In genomic region chr14:76953196-76953945, GRCh38 we compare ENCODE assay signal across 8 cellular contexts.
DNase-seq lines count a peak whose midpoint lies in the region; ATAC-seq and TF ChIP-seq lines count a peak whose summit lies in the region.

No MANE protein-coding gene starts in this region.

- H3K27me3 ChIP-seq in IMR-90 (ENCODE audit: control insufficient read depth, insufficient read depth, low read length) (no peaks in the 10 kb centered on the region), subcutaneous abdominal adipose tissue (ENCODE audit: control insufficient read depth in 5 of 5, insufficient read depth in 4 of 5, low read length in 5 of 5) (no peaks in the 10 kb centered on the region)

- TF ChIP-seq RAD21 in IMR-90 (IDR thresholded peaks at IDR 0.05; ENCODE audit: low read length): no peak

- peak overlapping the region; percentile 29 to 89 for H4K8ac ChIP-seq in IMR-90 (ENCODE audit: low read depth in 2 of 2, low read length in 2 of 2)

- H3K9me3 ChIP-seq in IMR-90 (ENCODE audit: control insufficient read depth, insufficient read depth, low read length) (no peaks in the 10 kb centered on the region), subcutaneous abdominal adipose tissue (ENCODE audit: control insufficient read depth in 5 of 5, low read length in 5 of 5) (no peaks in the 10 kb centered on the region)

- peak overlapping the region; percentile 67 for H3K4me2 ChIP-seq in IMR-90 (ENCODE audit: low read depth, low read length)

- peak overlapping the region; percentile 55; the same call in 1 of the 3 replicates for H2BK15ac ChIP-seq in IMR-90 (ENCODE audit: low read depth, low read length)

- H2AK5ac ChIP-seq in IMR-90 (ENCODE audit: low read depth, low read length): peak overlapping the region; percentile 72

- H3K79me1 ChIP-seq in IMR-90 (ENCODE audit: low read depth in 1 of 2, low read length in 2 of 2): peaks cover 3 to 24% of the 10 kb centered on the region in 2 experiments; a peak in 2 of 4 replicates

- peak overlapping the region; percentile 96 for H3K4ac ChIP-seq in IMR-90 (ENCODE audit: low read depth, low read length)

- peaks cover 13% of the 10 kb centered on the region for H3K9me1 ChIP-seq in IMR-90 (ENCODE audit: insufficient read depth, low read length)

- in situ Hi-C loops in IMR-90 (cut with MboI; ENCODE audit: low sequenced_read_pairs): no loop called here

- peaks cover 34% of the 10 kb centered on the region for H3K4me1 ChIP-seq in IMR-90 (ENCODE audit: control insufficient read depth, insufficient read depth, low read length)
- peaks cover 24 to 75% (median 74%) of the 10 kb centered on the region in 5 donors for H3K4me1 ChIP-seq in subcutaneous abdominal adipose tissue (ENCODE audit: control insufficient read depth in 5 of 5, insufficient read depth in 5 of 5, low read length in 5 of 5)

- H3K4me3 ChIP-seq in IMR-90 (ENCODE audit: insufficient read depth, low read depth, low read length): peak overlapping the region; percentile 7; the same call in 1 of the 2 replicates
- H3K4me3 ChIP-seq in WI38 (ENCODE audit: low read depth, low read length): peak overlapping the region; percentile 52
- H3K4me3 ChIP-seq in subcutaneous abdominal adipose tissue (ENCODE audit: low read depth in 1 of 5, low read length in 5 of 5): peak overlapping the region; percentile 25 to 60 (median 42)

- peak overlapping the region; percentile 92 for H2AFZ ChIP-seq in IMR-90 (replicated peaks; ENCODE audit: low read length, poor library complexity)

- H3K18ac ChIP-seq in IMR-90 (ENCODE audit: low read depth, low read length): peak overlapping the region; percentile 78

- BruUV-seq in IMR-90 (replicated peaks; lab: Mats Ljungman, UMichigan): no TSS peak

- H3K36me3 ChIP-seq in IMR-90 (ENCODE audit: control insufficient read depth, insufficient read depth, low read length) (no peaks in the 10 kb centered on the region), subcutaneous abdominal adipose tissue (ENCODE audit: control insufficient read depth in 5 of 5, insufficient read depth in 5 of 5, low read length in 5 of 5) (no peaks in the 10 kb centered on the region)

- no peaks in the 10 kb centered on the region for H4K20me1 ChIP-seq in IMR-90 (ENCODE audit: insufficient read depth, low read length)

- TF ChIP-seq CTCF in IMR-90 (conservative IDR thresholded peaks at IDR 0.05; ENCODE audit: low read depth, low read length): no peak
- no peak for TF ChIP-seq CTCF in WI38 (IDR thresholded peaks at IDR 0.05; ENCODE audit: low read depth, low read length)

- CTCF ChIA-PET in IMR-90 (lab: Yijun Ruan, JAX): interaction anchor here (0.6 to 2.0 kb wide), 5 partner anchors 29 to 117 kb away, joined by 3 to 7 read pairs (median 5); no protein-coding TSS in a partner anchor

- peak overlapping the region; percentile 97 for H2BK5ac ChIP-seq in IMR-90 (ENCODE audit: low read depth, low read length, poor library complexity, severe bottlenecking)

- peak overlapping the region; percentile 29; the same call in 1 of the 2 replicates for H3K56ac ChIP-seq in IMR-90 (ENCODE audit: extremely low read depth, insufficient read depth, low read length)

- peak overlapping the region; percentile 84; the same call in 1 of the 2 replicates for H3K23ac ChIP-seq in IMR-90 (ENCODE audit: low read depth, low read length)

- WGBS in IMR-90 (ENCODE audit: extremely low coverage in 2 of 2, insufficient read length in 1 of 2), 2 experiments: 80% methylated on average over 2 of the region's 12 CpGs; no CpG with 5 or more reads in 1 of the 2 experiments

- H3K9ac ChIP-seq in IMR-90 (ENCODE audit: low read depth, low read length) (peak overlapping the region; percentile 43), subcutaneous abdominal adipose tissue (ENCODE audit: low read length in 5 of 5) (peak overlapping the region; percentile 42 to 83 (median 64))

- ATAC-seq in IMR-90 (ENCODE audit: low read depth) (peak; percentile 43), HG03280 (IDR thresholded peaks at IDR 0.05; ENCODE audit: unreplicated experiment) (no peak), GM18519 (IDR thresholded peaks at IDR 0.05; ENCODE audit: low FRiP score, unreplicated experiment) (no peak)

- POLR2A ChIA-PET in IMR-90 (lab: Charles Lee; ENCODE audit: unreplicated experiment): interaction anchor here (1.2 to 1.3 kb wide), 2 partner anchors 9 to 69 kb away, joined by 3 to 8 read pairs; no protein-coding TSS in a partner anchor

- H3K14ac ChIP-seq in IMR-90 (replicated peaks; ENCODE audit: low read depth, low read length): peak overlapping the region; percentile 92

- DNase-seq in CD1c-positive myeloid dendritic cell (ENCODE audit: extremely low spot score) (peak; percentile 79), IMR-90 (peak; percentile 68), dermis blood vessel endothelial cell (peak; percentile 69), medulla oblongata (ENCODE audit: extremely low spot score) (peak; percentile 76)

- peak overlapping the region; percentile 81 for H2BK20ac ChIP-seq in IMR-90 (ENCODE audit: low read depth, low read length)

- peak overlapping the region; percentile 90 for H4K5ac ChIP-seq in IMR-90 (ENCODE audit: low read depth, low read length)

- peak overlapping the region; percentile 80 for H2AK9ac ChIP-seq in IMR-90 (replicated peaks; ENCODE audit: low read depth, low read length, poor library complexity)

- H3K27ac ChIP-seq in IMR-90 (ENCODE audit: insufficient read depth, low read length): peak overlapping the region; percentile 80
- H3K27ac ChIP-seq in subcutaneous abdominal adipose tissue (ENCODE audit: low read depth, low read length): peak overlapping the region; percentile 96

- peak overlapping the region; percentile 96 for H4K91ac ChIP-seq in IMR-90 (ENCODE audit: insufficient read depth, low read depth, low read length)

- dilution Hi-C loops in IMR-90 (cut with HindIII; ENCODE audit: low sequenced_read_pairs, unreplicated experiment): no loop called here

- intact Hi-C loops in IMR-90 (cut with micrococcal nuclease): no loop called here

- H2BK120ac ChIP-seq in IMR-90 (ENCODE audit: low read depth, low read length): peak overlapping the region; percentile 97

- TF ChIP-seq POLR2A in IMR-90 (IDR thresholded peaks at IDR 0.05; ENCODE audit: low read depth, low read length): no peak

TF ChIP-seq in IMR-90, 13 proteins besides CTCF, POLR2A, EP300 and RAD21:
- TF ChIP-seq RFX5 (IDR thresholded peaks at IDR 0.05; ENCODE audit: low read depth, low read length) (no peak), MXI1 (IDR thresholded peaks at IDR 0.05; ENCODE audit: borderline replicate concordance, low read depth, low read length) (no peak)
